ENCODE assay signal across 16 cellular contexts in the genomic region with DNA sequence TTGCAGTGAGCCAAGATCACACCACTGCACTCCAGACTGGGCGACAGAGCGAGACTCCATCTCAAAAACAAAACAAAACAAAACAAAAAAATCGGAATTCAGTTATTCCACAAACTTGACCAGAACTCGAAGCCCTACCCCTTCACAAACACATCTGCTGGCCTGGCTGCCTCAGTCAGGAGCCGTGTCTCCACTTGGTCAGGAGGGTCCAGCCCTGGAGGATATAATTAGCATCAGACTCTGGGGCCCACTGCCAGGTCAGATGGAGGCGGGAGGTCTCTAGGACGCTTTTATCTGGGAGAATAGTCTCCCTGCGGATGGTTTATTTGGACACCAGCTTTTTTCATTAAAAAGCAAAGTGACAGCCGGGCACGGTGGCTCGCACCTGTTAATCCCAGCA. TPM values are rescaled to one million over a fixed set of nuclear protein-coding genes. Genes with fewer than 3 reads are reported as not detected.
DNase-seq lines count a peak whose midpoint lies in the region; ATAC-seq and TF ChIP-seq lines count a peak whose summit lies in the region.
"Had no signal": no experiment of that assay in that cellular context is flagged by ENCODE, and none has a peak within 500 bp of the region (broad histone marks: within the 10 kb centered on the region; RNA-seq: fewer than 3 reads in every experiment).

No MANE protein-coding gene starts in this region.

- no peak for TF ChIP-seq CTCF in brain microvascular endothelial cell (IDR thresholded peaks at IDR 0.05; ENCODE audit: low read depth, low read length, missing control alignments)
- no peak for TF ChIP-seq CTCF in BE2C (IDR thresholded peaks at IDR 0.05; ENCODE audit: low read depth, low read length)

- H3K4me1 ChIP-seq in skeletal muscle tissue (ENCODE audit: control insufficient read depth in 3 of 3, insufficient read depth in 3 of 3, low read length in 3 of 3) (peaks cover 67 to 80% (median 67%) of the 10 kb centered on the region in 3 donors), BE2C (peaks cover 5% of the 10 kb centered on the region; the same call in 1 of the 2 replicates)

- DNase-seq in AG20443 (ENCODE audit: low spot score) (peak; percentile 56), brain microvascular endothelial cell (no peak), left cardiac atrium (peak; percentile 68), BE2C (no peak), NCI-H128 (lab: John Stamatoyannopoulos, UW; ENCODE audit: unreplicated experiment) (no peak), inferior parietal cortex (ENCODE audit: extremely low spot score) (no peak)
- DNase-seq: activated naive CD4-positive, alpha-beta T cell treated with anti-CD3 and anti-CD28 coated beads, Interleukin-2, amount 50 U/mL, for 16 hours; DMS 273 treated with DMSO at 0.1 percent for 48 hours; endodermal cell; Karpas-422; NCI-H446; occipital lobe; stimulated activated CD4-positive, alpha-beta T cell treated with anti-CD3 and anti-CD28 coated beads, Interleukin-12 subunit alpha, Interleukin-12 subunit beta, amount 100 ng/mL, for 4 hours had no signal

- H3K9ac ChIP-seq in skeletal muscle tissue (ENCODE audit: low read depth in 1 of 3, low read length in 3 of 3), result no peak overlapping the region

- H3K9me3 ChIP-seq in skeletal muscle tissue (ENCODE audit: control insufficient read depth in 3 of 3, low read length in 3 of 3), result no peaks in the 10 kb centered on the region
- H3K9me3 ChIP-seq in BE2C, result no peaks in the 10 kb centered on the region

- H3K27me3 ChIP-seq in brain microvascular endothelial cell (replicated peaks) (no peaks in the 10 kb centered on the region), skeletal muscle tissue (ENCODE audit: control insufficient read depth in 3 of 3, insufficient read depth in 3 of 3, low read length in 3 of 3) (no peaks in the 10 kb centered on the region), BE2C (no peaks in the 10 kb centered on the region)

- in situ Hi-C loops in brain microvascular endothelial cell (cut with HindIII; ENCODE audit: low pct_ligation_motif_present, low sequenced_read_pairs), result no loop called here

- peak overlapping the region; percentile 12 for H3K27ac ChIP-seq in brain microvascular endothelial cell
- H3K27ac ChIP-seq in skeletal muscle tissue (ENCODE audit: low read depth, low read length), result peak overlapping the region; percentile 75
- H3K27ac ChIP-seq: SK-N-MC had no signal

- H3K36me3 ChIP-seq in brain microvascular endothelial cell (replicated peaks), result no peaks in the 10 kb centered on the region
- no peaks in the 10 kb centered on the region for H3K36me3 ChIP-seq in skeletal muscle tissue (ENCODE audit: control insufficient read depth in 3 of 3, insufficient read depth in 3 of 3, low read length in 3 of 3)
- H3K36me3 ChIP-seq in BE2C, result no peaks in the 10 kb centered on the region

- ATAC-seq in left cardiac atrium, result peak; percentile 66 to 68
- ATAC-seq in HG02852 (IDR thresholded peaks at IDR 0.05; ENCODE audit: unreplicated experiment), result no peak

- intact Hi-C loops in left cardiac atrium (cut with DNase I), result loop anchor here in 1 of 2 donors (10.0 kb wide), 1 partner anchor 49 kb away; no protein-coding TSS in a partner anchor

- H3K4me3 ChIP-seq in brain microvascular endothelial cell (ENCODE audit: low read depth, low read length) (no peak overlapping the region), skeletal muscle tissue (ENCODE audit: low read length in 3 of 3) (no peak overlapping the region), BE2C (ENCODE audit: low read depth, low read length) (no peak overlapping the region)
- H3K4me3 ChIP-seq: SK-N-MC had no signal

RNA-seq across cellular contexts. Expression of a gene that starts 8.0 kb away (rescaled TPM):
- total RNA-seq in left cardiac atrium, result 10 to 100 TPM; 10.8 to 18.7 TPM
- 24.5 TPM for total RNA-seq in skeletal muscle tissue
- 25.9 TPM for polyA plus RNA-seq in BE2C (2012; ENCODE audit: insufficient read depth, insufficient read length, low read depth)

RNA-seq across cellular contexts. Expression of a gene that starts 29.5 kb away (rescaled TPM):
- total RNA-seq in left cardiac atrium (100 to 1,000 TPM; 169 to 174 TPM), skeletal muscle tissue (116 TPM)
- polyA plus RNA-seq in BE2C (2012; ENCODE audit: insufficient read depth, insufficient read length, low read depth), result 511 TPM

RNA-seq across cellular contexts. Expression of a gene that starts 43.8 kb away (rescaled TPM):
- 10 to 100 TPM; 53.0 to 53.4 TPM for total RNA-seq in left cardiac atrium
- 36.0 TPM for total RNA-seq in skeletal muscle tissue
- 231 TPM for polyA plus RNA-seq in BE2C (2012; ENCODE audit: insufficient read depth, insufficient read length, low read depth)

RNA-seq across cellular contexts. Expression of a gene that starts 57.8 kb away (rescaled TPM):
- total RNA-seq in left cardiac atrium, result 100 to 1,000 TPM; 696 to 720 TPM
- total RNA-seq in skeletal muscle tissue, result 905 TPM
- 2,272 TPM for polyA plus RNA-seq in BE2C (2012; ENCODE audit: insufficient read depth, insufficient read length, low read depth)

Comparison
In these comparisons a context has a peak if more than half of its experiments do, and no peak if none do; other contexts are left out.
1. DNase-seq: peak in AG20443 (single experiment) and left cardiac atrium (single experiment); none in brain microvascular endothelial cell (single experiment), BE2C (single experiment), NCI-H128 (single experiment) and inferior parietal cortex (single experiment).